Comparison of ENCODE assay signal across 23 cellular contexts in genomic region chr6:128339635-128340436, GRCh38.
A peak's percentile ranks its signal among the peaks of the same experiment; 100 is the strongest.
DNase-seq lines count a peak whose midpoint lies in the region; ATAC-seq and TF ChIP-seq lines count a peak whose summit lies in the region.
"Had no signal": no experiment of that assay in that cellular context is flagged by ENCODE, and none has a peak within 500 bp of the region (broad histone marks: within the 10 kb centered on the region; RNA-seq: fewer than 3 reads in every experiment).

No MANE protein-coding gene starts in this region.

- no peaks in the 10 kb centered on the region for H3K36me3 Mint-ChIP-seq in CD8-positive, alpha-beta T cell
- H3K36me3 Mint-ChIP-seq: activated naive CD8-positive, alpha-beta T cell treated with anti-CD3 and anti-CD28 coated beads for 36 hours; CD4-positive, alpha-beta memory T cell; stimulated activated memory B cell treated with anti-CD40 and anti-IgM and Interleukin-4, amounts not matched to agents 10 μg/mL and 1 μg/mL and 100 μg/mL, for 72 hours had no signal

- DNase-seq in fibroblast of gingiva (ENCODE audit: low read depth) (peak; percentile 29), HuH-7 (ENCODE audit: low spot score) (no peak)
- no peak for DNase-seq in CD8-positive, alpha-beta T cell
- DNase-seq in activated CD4-positive, alpha-beta T cell treated with anti-CD3 and anti-CD28 coated beads, Interleukin-2, amount 50 U/mL, for 1 hour: no peak
- DNase-seq: ACHN; activated CD4-positive, alpha-beta memory T cell treated with anti-CD3 and anti-CD28 coated beads, Interleukin-2, amount 10 ng/mL, durations not matched to agents 7 days and 5 days; activated naive CD8-positive, alpha-beta T cell treated with anti-CD3 and anti-CD28 coated beads for 36 hours; activated T-cell treated with anti-CD3 and anti-CD28 coated beads, Interleukin-2, amount 50 U/mL, for 72 hours; caudate nucleus; CD4-positive, alpha-beta memory T cell; effector CD8-positive, alpha-beta T cell; EL; NCI-H1048; NCI-H2107; Peyer's patch; upper lobe of right lung had no signal

- CTCF ChIA-PET in CD8-positive, alpha-beta T cell (lab: Charles Lee): interaction anchor here (0.6 to 1.5 kb wide), 2 partner anchors 11 to 1562 kb away, joined by 3 read pairs; no protein-coding TSS in a partner anchor

- ATAC-seq in CD8-positive, alpha-beta T cell: no peak
- no peak for ATAC-seq in HG03521 (IDR thresholded peaks at IDR 0.05; ENCODE audit: unreplicated experiment)
- ATAC-seq: activated T-cell treated with anti-CD3 and anti-CD28 coated beads, Interleukin-2, amount 50 U/mL, for 72 hours; K562; stimulated activated memory B cell treated with anti-CD40 and anti-IgM and Interleukin-4, amounts not matched to agents 10 μg/mL and 1 μg/mL and 100 μg/mL, for 72 hours; upper lobe of right lung had no signal

- H3K4me3 Mint-ChIP-seq in CD8-positive, alpha-beta T cell: no peak overlapping the region
- H3K4me3 Mint-ChIP-seq: activated CD4-positive, alpha-beta memory T cell treated with anti-CD3 and anti-CD28 coated beads, Interleukin-2, amount 10 ng/mL, durations not matched to agents 7 days and 5 days; activated naive CD8-positive, alpha-beta T cell treated with anti-CD3 and anti-CD28 coated beads for 36 hours; activated T-cell treated with anti-CD3 and anti-CD28 coated beads, Interleukin-2, amount 50 U/mL, for 72 hours; CD4-positive, alpha-beta memory T cell; stimulated activated memory B cell treated with anti-CD40 and anti-IgM and Interleukin-4, amounts not matched to agents 10 μg/mL and 1 μg/mL and 100 μg/mL, for 72 hours had no signal

- no peaks in the 10 kb centered on the region for H3K9me3 ChIP-seq in HUES6 (ENCODE audit: control insufficient read depth, insufficient read depth, low read depth, low read length)
- H3K9me3 ChIP-seq in mucosa of stomach (ENCODE audit: control insufficient read depth, low read length): no peaks in the 10 kb centered on the region
- H3K9me3 ChIP-seq in CD8-positive, alpha-beta T cell (ENCODE audit: low read length): no peaks in the 10 kb centered on the region
- H3K9me3 ChIP-seq: Peyer's patch, upper lobe of right lung had no signal

- H3K27ac ChIP-seq in 22Rv1 (peak overlapping the region; percentile 38), HUES6 (ENCODE audit: low read depth, low read length) (peak overlapping the region; percentile 26; the same call in 1 of the 2 replicates)
- H3K27ac ChIP-seq in CD8-positive, alpha-beta T cell (ENCODE audit: low read depth, low read length): no peak overlapping the region
- H3K27ac ChIP-seq: Peyer's patch, skin epidermis, upper lobe of right lung had no signal

- peaks cover 7% of the 10 kb centered on the region; the same call in 1 of the 2 replicates for H3K4me1 ChIP-seq in HUES6 (ENCODE audit: control insufficient read depth, insufficient read depth, low read length)
- H3K4me1 ChIP-seq in mucosa of stomach (ENCODE audit: control insufficient read depth, insufficient read depth, low read length): peaks cover 23% of the 10 kb centered on the region
- H3K4me1 ChIP-seq in CD8-positive, alpha-beta T cell (ENCODE audit: insufficient read depth, low read length): no peaks in the 10 kb centered on the region
- H3K4me1 ChIP-seq: upper lobe of right lung had no signal

- H3K27me3 Mint-ChIP-seq in CD8-positive, alpha-beta T cell (ENCODE audit: low read depth): no peaks in the 10 kb centered on the region
- H3K27me3 Mint-ChIP-seq: activated CD4-positive, alpha-beta memory T cell treated with anti-CD3 and anti-CD28 coated beads, Interleukin-2, amount 10 ng/mL, durations not matched to agents 7 days and 5 days; activated naive CD8-positive, alpha-beta T cell treated with anti-CD3 and anti-CD28 coated beads for 36 hours; stimulated activated memory B cell treated with anti-CD40 and anti-IgM and Interleukin-4, amounts not matched to agents 10 μg/mL and 1 μg/mL and 100 μg/mL, for 72 hours had no signal

- no peaks in the 10 kb centered on the region for H3K9me3 Mint-ChIP-seq in CD8-positive, alpha-beta T cell
- H3K9me3 Mint-ChIP-seq: activated CD4-positive, alpha-beta memory T cell treated with anti-CD3 and anti-CD28 coated beads, Interleukin-2, amount 10 ng/mL, durations not matched to agents 7 days and 5 days; activated naive CD8-positive, alpha-beta T cell treated with anti-CD3 and anti-CD28 coated beads for 36 hours; activated T-cell treated with anti-CD3 and anti-CD28 coated beads, Interleukin-2, amount 50 U/mL, for 72 hours; CD4-positive, alpha-beta memory T cell; stimulated activated memory B cell treated with anti-CD40 and anti-IgM and Interleukin-4, amounts not matched to agents 10 μg/mL and 1 μg/mL and 100 μg/mL, for 72 hours had no signal

- H3K9ac ChIP-seq in HUES6 (ENCODE audit: low read length): no peak overlapping the region
- peak overlapping the region; percentile 41 for H3K9ac ChIP-seq in mucosa of stomach (ENCODE audit: low read length)

- TF ChIP-seq CTCF in 22Rv1 (IDR thresholded peaks at IDR 0.05): no peak
- no peak for TF ChIP-seq CTCF in CD8-positive, alpha-beta T cell (IDR thresholded peaks at IDR 0.05)

- no peak overlapping the region for H3K27ac Mint-ChIP-seq in CD8-positive, alpha-beta T cell
- H3K27ac Mint-ChIP-seq: activated CD4-positive, alpha-beta memory T cell treated with anti-CD3 and anti-CD28 coated beads, Interleukin-2, amount 10 ng/mL, durations not matched to agents 7 days and 5 days; activated naive CD8-positive, alpha-beta T cell treated with anti-CD3 and anti-CD28 coated beads for 36 hours; activated T-cell treated with anti-CD3 and anti-CD28 coated beads, Interleukin-2, amount 50 U/mL, for 72 hours; CD4-positive, alpha-beta memory T cell; stimulated activated memory B cell treated with anti-CD40 and anti-IgM and Interleukin-4, amounts not matched to agents 10 μg/mL and 1 μg/mL and 100 μg/mL, for 72 hours had no signal

- intact Hi-C loops in CD8-positive, alpha-beta T cell (cut with DNase I, micrococcal nuclease): no loop called here

- H3K27me3 ChIP-seq in HUES6 (ENCODE audit: control insufficient read depth, insufficient read depth, low read length) (no peaks in the 10 kb centered on the region), mucosa of stomach (ENCODE audit: control insufficient read depth, insufficient read depth, low read length) (no peaks in the 10 kb centered on the region)
- no peaks in the 10 kb centered on the region for H3K27me3 ChIP-seq in CD8-positive, alpha-beta T cell (ENCODE audit: insufficient read depth, low read length)
- H3K27me3 ChIP-seq: Peyer's patch, upper lobe of right lung had no signal

- H3K4me3 ChIP-seq in HUES6 (ENCODE audit: low read depth, low read length): no peak overlapping the region
- no peak overlapping the region for H3K4me3 ChIP-seq in mucosa of stomach (ENCODE audit: low read length)
- no peak overlapping the region for H3K4me3 ChIP-seq in CD8-positive, alpha-beta T cell (ENCODE audit: low read depth, low read length)
- H3K4me3 ChIP-seq: K562, Peyer's patch, skin epidermis, upper lobe of right lung had no signal

- POLR2A ChIA-PET in CD8-positive, alpha-beta T cell (lab: Charles Lee): no interaction called here

- H3K4me1 Mint-ChIP-seq in CD8-positive, alpha-beta T cell (ENCODE audit: low read depth): no peaks in the 10 kb centered on the region
- H3K4me1 Mint-ChIP-seq: activated CD4-positive, alpha-beta memory T cell treated with anti-CD3 and anti-CD28 coated beads, Interleukin-2, amount 10 ng/mL, durations not matched to agents 7 days and 5 days; activated naive CD8-positive, alpha-beta T cell treated with anti-CD3 and anti-CD28 coated beads for 36 hours; CD4-positive, alpha-beta memory T cell; stimulated activated memory B cell treated with anti-CD40 and anti-IgM and Interleukin-4, amounts not matched to agents 10 μg/mL and 1 μg/mL and 100 μg/mL, for 72 hours had no signal

- H3K36me3 ChIP-seq in HUES6 (ENCODE audit: control insufficient read depth, insufficient read depth, low read length) (no peaks in the 10 kb centered on the region), mucosa of stomach (ENCODE audit: control insufficient read depth, insufficient read depth, low read length) (no peaks in the 10 kb centered on the region)
- no peaks in the 10 kb centered on the region for H3K36me3 ChIP-seq in CD8-positive, alpha-beta T cell (ENCODE audit: insufficient read depth, low read length)
- H3K36me3 ChIP-seq: Peyer's patch, upper lobe of right lung had no signal
